1 cellular context compared by ENCODE assay signal in the genomic region with DNA sequence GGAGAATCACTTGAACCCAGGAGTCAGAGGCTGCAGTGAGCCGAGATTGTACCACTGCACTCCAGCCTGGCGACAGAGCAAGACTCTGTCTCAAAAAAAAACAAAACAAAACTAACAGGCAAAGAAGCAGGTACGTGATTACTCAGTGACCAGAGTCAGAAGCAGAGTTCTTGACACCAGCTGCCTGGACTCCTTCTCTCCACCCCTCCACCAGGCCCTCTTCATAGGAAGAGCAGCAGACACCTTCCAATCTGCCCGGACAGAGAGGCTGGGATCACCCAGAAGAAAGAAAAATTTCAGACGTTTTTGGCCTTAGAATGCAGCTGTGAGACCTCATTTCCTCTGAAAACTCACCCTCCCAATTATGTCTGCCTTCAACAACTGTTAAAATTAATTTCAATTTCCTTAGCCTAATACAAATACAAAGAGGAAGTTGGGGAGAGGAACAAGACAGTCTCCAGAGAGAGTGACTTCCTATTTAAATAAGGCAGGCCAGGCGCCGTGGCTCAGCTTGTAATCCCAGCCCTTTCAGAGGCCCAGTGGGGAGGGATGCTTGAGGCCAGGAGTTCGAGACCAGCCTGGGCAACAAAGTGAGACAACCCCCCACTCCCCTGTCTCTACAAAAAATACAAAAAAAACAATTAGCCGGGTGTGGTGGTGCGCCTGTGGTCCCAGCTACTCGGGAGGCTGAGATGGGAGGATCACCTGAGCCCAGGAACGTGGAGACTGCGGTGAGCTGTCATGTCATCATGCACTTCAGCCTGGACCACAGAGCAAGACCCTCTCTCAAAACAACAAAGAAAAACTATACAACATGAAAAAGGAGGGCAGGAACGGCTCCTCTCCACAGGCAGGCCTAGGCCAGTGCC.
TF ChIP-seq lines count a peak whose summit lies in the region.

No MANE protein-coding gene starts in this region.

TF ChIP-seq in A549, 52 proteins besides CTCF, POLR2A, EP300 and RAD21:
- TF ChIP-seq, protein P1, sequence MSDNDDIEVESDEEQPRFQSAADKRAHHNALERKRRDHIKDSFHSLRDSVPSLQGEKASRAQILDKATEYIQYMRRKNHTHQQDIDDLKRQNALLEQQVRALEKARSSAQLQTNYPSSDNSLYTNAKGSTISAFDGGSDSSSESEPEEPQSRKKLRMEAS (IDR thresholded peaks at IDR 0.05): no peak
- TF ChIP-seq NPAS2 (CRISPR knock-in tag; IDR thresholded peaks at IDR 0.05; ENCODE audit: borderline replicate concordance) (no peak), ZFP36 (IDR thresholded peaks at IDR 0.05; ENCODE audit: borderline replicate concordance, partially characterized antibody) (no peak), CBX8 (IDR thresholded peaks at IDR 0.05) (no peak)
